ENCODE assay signal across 1 cellular context in the genomic region with DNA sequence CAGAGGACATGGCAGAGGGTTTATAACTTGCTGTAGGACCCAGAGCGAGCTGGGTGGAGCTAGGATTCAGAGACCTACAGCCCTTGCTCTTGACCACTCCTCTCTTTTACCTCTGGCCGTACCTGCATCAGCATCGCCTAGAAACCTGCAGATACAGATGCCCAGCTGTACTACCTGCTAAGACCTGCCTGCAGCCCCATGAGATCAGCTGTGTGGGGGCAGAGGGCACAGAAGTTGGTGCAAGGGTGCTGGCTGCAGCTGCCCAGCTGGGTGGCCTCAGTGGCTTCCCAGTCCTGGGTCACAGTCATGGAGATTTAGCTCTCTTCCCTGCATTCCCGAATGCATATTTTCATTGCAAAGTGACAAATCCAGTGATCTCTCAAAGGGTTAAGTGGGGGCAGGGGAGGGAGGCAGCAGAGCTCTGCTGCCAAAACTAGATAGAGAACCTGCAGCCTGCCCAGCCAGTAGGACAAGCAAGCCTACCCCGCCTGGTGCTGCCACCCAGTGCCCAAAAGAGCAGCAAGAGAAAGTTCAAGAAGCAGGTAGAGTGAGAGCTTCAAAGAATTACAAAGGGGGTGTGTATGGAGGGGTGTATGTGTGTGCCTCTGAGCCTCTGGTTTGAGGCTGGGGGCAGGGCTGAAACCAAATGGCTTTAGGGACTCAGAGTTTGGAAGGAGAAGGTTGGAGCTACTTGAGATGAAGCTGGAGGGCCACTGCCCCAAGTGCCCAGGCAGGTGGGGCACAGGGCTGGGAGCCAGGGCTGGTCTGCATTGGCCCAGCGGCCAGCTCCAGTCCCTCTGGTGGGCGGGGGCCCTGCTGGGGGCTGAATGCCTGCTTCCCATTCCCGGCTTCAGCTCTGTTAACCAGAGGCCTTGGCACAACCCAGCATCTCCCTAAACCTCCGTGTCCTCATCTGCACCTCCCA.
TF ChIP-seq lines count a peak whose summit lies in the region.

No MANE protein-coding gene starts in this region.

TF ChIP-seq in IMR-90, 13 proteins besides CTCF, POLR2A, EP300 and RAD21 (continued from another document):
- TF ChIP-seq, protein P1, sequence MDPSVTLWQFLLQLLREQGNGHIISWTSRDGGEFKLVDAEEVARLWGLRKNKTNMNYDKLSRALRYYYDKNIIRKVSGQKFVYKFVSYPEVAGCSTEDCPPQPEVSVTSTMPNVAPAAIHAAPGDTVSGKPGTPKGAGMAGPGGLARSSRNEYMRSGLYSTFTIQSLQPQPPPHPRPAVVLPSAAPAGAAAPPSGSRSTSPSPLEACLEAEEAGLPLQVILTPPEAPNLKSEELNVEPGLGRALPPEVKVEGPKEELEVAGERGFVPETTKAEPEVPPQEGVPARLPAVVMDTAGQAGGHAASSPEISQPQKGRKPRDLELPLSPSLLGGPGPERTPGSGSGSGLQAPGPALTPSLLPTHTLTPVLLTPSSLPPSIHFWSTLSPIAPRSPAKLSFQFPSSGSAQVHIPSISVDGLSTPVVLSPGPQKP (IDR thresholded peaks at IDR 0.05; ENCODE audit: borderline replicate concordance, low read depth, low read length) = no peak
- TF ChIP-seq NFE2L2 (IDR thresholded peaks at IDR 0.05; ENCODE audit: low read depth, low read length) (no peak), RFX5 (IDR thresholded peaks at IDR 0.05; ENCODE audit: low read depth, low read length) (no peak), MAZ (IDR thresholded peaks at IDR 0.05; ENCODE audit: borderline replicate concordance, low read depth, low read length) (no peak), BHLHE40 (IDR thresholded peaks at IDR 0.05; ENCODE audit: low read depth, low read length) (no peak)
TF ChIP-seq in IMR-90: peak in this region for 0.
